8 cellular contexts compared by ENCODE assay signal in genomic region chr7:116210345-116211005, GRCh38. TPM values are rescaled to one million over a fixed set of nuclear protein-coding genes. Genes with fewer than 3 reads are reported as not detected.
DNase-seq lines count a peak whose midpoint lies in the region; ATAC-seq and TF ChIP-seq lines count a peak whose summit lies in the region.

A gene with protein sequence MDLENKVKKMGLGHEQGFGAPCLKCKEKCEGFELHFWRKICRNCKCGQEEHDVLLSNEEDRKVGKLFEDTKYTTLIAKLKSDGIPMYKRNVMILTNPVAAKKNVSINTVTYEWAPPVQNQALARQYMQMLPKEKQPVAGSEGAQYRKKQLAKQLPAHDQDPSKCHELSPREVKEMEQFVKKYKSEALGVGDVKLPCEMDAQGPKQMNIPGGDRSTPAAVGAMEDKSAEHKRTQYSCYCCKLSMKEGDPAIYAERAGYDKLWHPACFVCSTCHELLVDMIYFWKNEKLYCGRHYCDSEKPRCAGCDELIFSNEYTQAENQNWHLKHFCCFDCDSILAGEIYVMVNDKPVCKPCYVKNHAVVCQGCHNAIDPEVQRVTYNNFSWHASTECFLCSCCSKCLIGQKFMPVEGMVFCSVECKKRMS (plus strand): TSS chr7:116210539. CDS start chr7:116210708, 169 bp downstream.

- intact Hi-C loops in activated CD4-positive, alpha-beta memory T cell treated with anti-CD3 and anti-CD28 coated beads for 36 hours (cut with micrococcal nuclease), result loop anchor here (1.0 to 5.0 kb wide), 6 partner anchors 9 to 1288 kb away; partner anchors contain the start of genes CAPZA2 and MDFIC
- intact Hi-C loops in mucosa of descending colon (cut with DNase I, micrococcal nuclease), result no loop called here

- H3K4me3 ChIP-seq in effector memory CD4-positive, alpha-beta T cell (ENCODE audit: insufficient read depth, low read depth, low read length, poor library complexity, severe bottlenecking), result peak within 1 kb of the TSS; percentile 74
- H3K4me3 ChIP-seq in mucosa of descending colon, result peak within 1 kb of the TSS; percentile 95

- peak within 1 kb of the TSS; percentile 96 for H3K4me3 Mint-ChIP-seq in activated CD4-positive, alpha-beta memory T cell treated with anti-CD3 and anti-CD28 coated beads for 36 hours

- H3K27ac ChIP-seq in effector memory CD4-positive, alpha-beta T cell (ENCODE audit: insufficient read depth, low read length, poor library complexity, severe bottlenecking), result peak within 1 kb of the TSS; percentile 87

- H3K9me3 Mint-ChIP-seq in activated CD4-positive, alpha-beta memory T cell treated with anti-CD3 and anti-CD28 coated beads for 36 hours, result peaks cover 2% of the 10 kb centered on the region

- no peaks in the 10 kb centered on the region for H3K27me3 Mint-ChIP-seq in activated CD4-positive, alpha-beta memory T cell treated with anti-CD3 and anti-CD28 coated beads for 36 hours

- peak; percentile 86 for ATAC-seq in HG02943 (IDR thresholded peaks at IDR 0.05; ENCODE audit: low read depth, unreplicated experiment)
- peak; percentile 94 for ATAC-seq in mucosa of descending colon

- H3K4me1 ChIP-seq in effector memory CD4-positive, alpha-beta T cell (ENCODE audit: control insufficient read depth, insufficient read depth, low read length, poor library complexity, severe bottlenecking), result peaks cover 19% of the 10 kb centered on the region
- H3K4me1 ChIP-seq in mucosa of descending colon (ENCODE audit: low read depth), result peaks cover 11% of the 10 kb centered on the region

- DNase-seq in NCI-H2081 (lab: John Stamatoyannopoulos, UW) (peak; percentile 78 to 89), NCI-H2081 treated with DMSO at 0.1 percent for 48 hours (lab: John Stamatoyannopoulos, UW) (no peak), NCI-H345 (lab: John Stamatoyannopoulos, UW) (peak; percentile 79), mucosa of descending colon (peak; percentile 82 to 91 (median 90))
- peak; percentile 80 for DNase-seq in activated CD4-positive, alpha-beta memory T cell treated with anti-CD3 and anti-CD28 coated beads for 36 hours
- DNase-seq in effector memory CD4-positive, alpha-beta T cell, result peak; percentile 45 to 59 (median 45)
- DNase-seq in stimulated activated CD8-positive, alpha-beta memory T cell treated with anti-CD3 and anti-CD28 coated beads, Interleukin-7, amount 100 ng/mL, for 48 hours (ENCODE audit: extremely low read depth in 1 of 2, low read depth in 1 of 2), result peak; percentile 40 to 59

- no peaks in the 10 kb centered on the region for H3K9me3 ChIP-seq in effector memory CD4-positive, alpha-beta T cell (ENCODE audit: control insufficient read depth, low read length)
- no peaks in the 10 kb centered on the region for H3K9me3 ChIP-seq in mucosa of descending colon

- H3K36me3 ChIP-seq in effector memory CD4-positive, alpha-beta T cell (ENCODE audit: control insufficient read depth, insufficient read depth, low read length), result no peaks in the 10 kb centered on the region
- H3K36me3 ChIP-seq in mucosa of descending colon (ENCODE audit: low read depth), result no peaks in the 10 kb centered on the region

- POLR2A ChIA-PET in activated CD4-positive, alpha-beta memory T cell treated with anti-CD3 and anti-CD28 coated beads for 36 hours (lab: Charles Lee), result interaction anchor here (0.7 to 2.2 kb wide), 7 partner anchors 9 to 23 kb away, joined by 3 to 18 read pairs (median 5); no protein-coding TSS in a partner anchor

- no peak for TF ChIP-seq CTCF in mucosa of descending colon (IDR thresholded peaks at IDR 0.05)

- CTCF ChIA-PET in activated CD4-positive, alpha-beta memory T cell treated with anti-CD3 and anti-CD28 coated beads for 36 hours (lab: Charles Lee), result interaction anchor here (0.5 to 6.3 kb wide), 13 partner anchors 9 to 382 kb away, joined by 3 to 75 read pairs (median 6); no protein-coding TSS in a partner anchor

- H3K27ac Mint-ChIP-seq in activated CD4-positive, alpha-beta memory T cell treated with anti-CD3 and anti-CD28 coated beads for 36 hours, result peak within 1 kb of the TSS; percentile 99

- peaks cover 9% of the 10 kb centered on the region for H3K36me3 Mint-ChIP-seq in activated CD4-positive, alpha-beta memory T cell treated with anti-CD3 and anti-CD28 coated beads for 36 hours

- H3K27me3 ChIP-seq in effector memory CD4-positive, alpha-beta T cell (replicated peaks; ENCODE audit: control insufficient read depth, insufficient read depth, low read length, poor library complexity, severe bottlenecking), result no peaks in the 10 kb centered on the region

- H3K4me1 Mint-ChIP-seq in activated CD4-positive, alpha-beta memory T cell treated with anti-CD3 and anti-CD28 coated beads for 36 hours (ENCODE audit: low read depth), result peaks cover 47% of the 10 kb centered on the region

RNA-seq across cellular contexts. Expression of the gene that starts here (rescaled TPM):
- total RNA-seq in activated CD4-positive, alpha-beta memory T cell treated with anti-CD3 and anti-CD28 coated beads for 36 hours, result 10 to 100 TPM; 81.8 to 90.6 TPM
- total RNA-seq in mucosa of descending colon, result 100 to 1,000 TPM; 101 to 224 (median 106) TPM
